ENCODE assay signal across 8 cellular contexts in genomic region chr7:55254596-55255500, GRCh38.
DNase-seq lines count a peak whose midpoint lies in the region; ATAC-seq and TF ChIP-seq lines count a peak whose summit lies in the region.

No MANE protein-coding gene starts in this region.

- H3K79me2 ChIP-seq in osteoblast (ENCODE audit: insufficient read depth, low read length) = no peaks in the 10 kb centered on the region

- H3K9me3 ChIP-seq in osteoblast (ENCODE audit: low read depth, low read length) (no peaks in the 10 kb centered on the region), thyroid gland (no peaks in the 10 kb centered on the region)

- H3K4me1 ChIP-seq in osteoblast (ENCODE audit: insufficient read depth, low read length) (peaks cover 14% of the 10 kb centered on the region), thyroid gland (peaks cover 7 to 8% of the 10 kb centered on the region in 2 donors)

- H3K36me3 Mint-ChIP-seq in activated naive CD4-positive, alpha-beta T cell treated with anti-CD3 and anti-CD28 coated beads, Interleukin-2, amount 50 U/mL, for 72 hours = peaks cover 0 to 11% of the 10 kb centered on the region in 2 donors

- peak overlapping the region; percentile 68 for H3K4me3 ChIP-seq in osteoblast (ENCODE audit: insufficient read depth, low read length)
- peak overlapping the region; percentile 44 to 49 (median 49) for H3K4me3 ChIP-seq in thyroid gland (replicated peaks in 1 of 3)

- TF ChIP-seq CTCF in osteoblast (IDR thresholded peaks at IDR 0.05; ENCODE audit: extremely low read depth, low read depth, low read length) (peak; percentile 67), thyroid gland (IDR thresholded peaks at IDR 0.05) (peak; percentile 55 to 96 (median 89))

- peak overlapping the region; percentile 94 for H3K4me2 ChIP-seq in osteoblast (ENCODE audit: insufficient read depth, low read length)

- 1% methylated on average over 13 to 28 of the region's 80 CpGs for WGBS in thyroid gland, 2 donors

- no peak for TF ChIP-seq POLR2A in thyroid gland (IDR thresholded peaks at IDR 0.05)

- no peaks in the 10 kb centered on the region for H3K9me3 Mint-ChIP-seq in activated naive CD4-positive, alpha-beta T cell treated with anti-CD3 and anti-CD28 coated beads, Interleukin-2, amount 50 U/mL, for 72 hours

- peak; percentile 77 for DNase-seq in DMS79 treated with DMSO at 0.1 percent for 48 hours (lab: John Stamatoyannopoulos, UW)
- DNase-seq in KBM-7 = peak; percentile 70
- peak; percentile 81 for DNase-seq in SK-N-DZ (ENCODE audit: low spot score)
- peak; percentile 75 to 84 for DNase-seq in activated naive CD4-positive, alpha-beta T cell treated with anti-CD3 and anti-CD28 coated beads, Interleukin-2, amount 50 U/mL, for 72 hours (ENCODE audit: low spot score in 2 of 2)
- peak; percentile 69 to 96 (median 90) for DNase-seq in head of caudate nucleus
- DNase-seq in osteoblast (ENCODE audit: insufficient read length, low spot score, missing footprints) = peak; percentile 98
- peak; percentile 85 to 89 for DNase-seq in thyroid gland

- peak overlapping the region; percentile 2 for H3K27ac ChIP-seq in osteoblast (ENCODE audit: low read depth, low read length)
- peak overlapping the region in 2 of 3 donors; percentile 21 to 30 for H3K27ac ChIP-seq in thyroid gland

- in situ Hi-C loops in KBM-7 (cut with MboI; ENCODE audit: low pct_unique_long_range_greater_than_20kb, low sequenced_read_pairs) = loop anchor here (25.0 kb wide), 1 partner anchor 468 kb away; no protein-coding TSS in a partner anchor

- H3K27me3 ChIP-seq in osteoblast (ENCODE audit: insufficient read depth, low read length) (peaks cover 22% of the 10 kb centered on the region), thyroid gland (no peaks in the 10 kb centered on the region)

- peak overlapping the region in 1 of 2 donors; percentile 55 for H3K27ac Mint-ChIP-seq in activated naive CD4-positive, alpha-beta T cell treated with anti-CD3 and anti-CD28 coated beads, Interleukin-2, amount 50 U/mL, for 72 hours

- H3K36me3 ChIP-seq in osteoblast (ENCODE audit: insufficient read depth, low read length) = no peaks in the 10 kb centered on the region
- H3K36me3 ChIP-seq in thyroid gland = no peaks in the 10 kb centered on the region

- ATAC-seq in GM21737 (IDR thresholded peaks at IDR 0.05; ENCODE audit: unreplicated experiment) = peak; percentile 76
- ATAC-seq in activated naive CD4-positive, alpha-beta T cell treated with anti-CD3 and anti-CD28 coated beads, Interleukin-2, amount 50 U/mL, for 72 hours = peak; percentile 82 to 88

- H2AFZ ChIP-seq in osteoblast (ENCODE audit: low read length) = peak overlapping the region; percentile 91

- no peaks in the 10 kb centered on the region for H4K20me1 ChIP-seq in osteoblast (ENCODE audit: insufficient read depth, low read length)

- intact Hi-C loops in head of caudate nucleus (cut with DNase I) = loop anchor here (5.0 kb wide), 2 partner anchors 468 to 483 kb away; no protein-coding TSS in a partner anchor
- intact Hi-C loops in thyroid gland (cut with DNase I) = loop anchor here (5.0 to 10.0 kb wide), 4 partner anchors 100 to 483 kb away; no protein-coding TSS in a partner anchor

Comparison
In these comparisons a context has a peak if more than half of its experiments do, and no peak if none do; other contexts are left out.
1. Peak in every context shown above with its lines: DNase-seq, ATAC-seq, H3K4me3 ChIP-seq and H3K27ac ChIP-seq.